In genomic region chr10:83539528-83540308, GRCh38 we compare ENCODE assay signal across 8 cellular contexts.
A peak's percentile ranks its signal among the peaks of the same experiment; 100 is the strongest.
DNase-seq lines count a peak whose midpoint lies in the region; ATAC-seq, FAIRE-seq and TF ChIP-seq lines count a peak whose summit lies in the region.

No MANE protein-coding gene starts in this region.

- H3K27ac Mint-ChIP-seq in activated CD4-positive, alpha-beta memory T cell treated with anti-CD3 and anti-CD28 coated beads for 36 hours: no peak overlapping the region
- H3K27ac Mint-ChIP-seq in progenitor cell of endocrine pancreas: no peak overlapping the region

- H3K4me1 ChIP-seq in pancreas: no peaks in the 10 kb centered on the region

- no peaks in the 10 kb centered on the region for H3K27me3 ChIP-seq in pancreas

- no peak for FAIRE-seq in pancreas (lab: Jason Lieb, UNC)

- 36 to 43% methylated on average over 2 of the region's 2 CpGs for WGBS in pancreas, 2 donors

- intact Hi-C loops in pancreas (cut with DNase I): no loop called here
- intact Hi-C loops in activated CD4-positive, alpha-beta memory T cell treated with anti-CD3 and anti-CD28 coated beads for 36 hours (cut with micrococcal nuclease): no loop called here

- no peaks in the 10 kb centered on the region for H3K27me3 Mint-ChIP-seq in activated CD4-positive, alpha-beta memory T cell treated with anti-CD3 and anti-CD28 coated beads for 36 hours
- H3K27me3 Mint-ChIP-seq in progenitor cell of endocrine pancreas: no peaks in the 10 kb centered on the region

- H3K27ac ChIP-seq in pancreas: no peak overlapping the region

- no peaks in the 10 kb centered on the region for H3K36me3 Mint-ChIP-seq in activated CD4-positive, alpha-beta memory T cell treated with anti-CD3 and anti-CD28 coated beads for 36 hours
- no peaks in the 10 kb centered on the region for H3K36me3 Mint-ChIP-seq in progenitor cell of endocrine pancreas (ENCODE audit: insufficient read depth)

- peak; percentile 42 for ATAC-seq in GM18861 (IDR thresholded peaks at IDR 0.05; ENCODE audit: unreplicated experiment)
- ATAC-seq in HG02981 (IDR thresholded peaks at IDR 0.05; ENCODE audit: unreplicated experiment): peak; percentile 55
- peak in 3 of 4 donors; percentile 62 to 69 (median 64) for ATAC-seq in pancreas

- POLR2A ChIA-PET in activated CD4-positive, alpha-beta memory T cell treated with anti-CD3 and anti-CD28 coated beads for 36 hours (lab: Charles Lee): no interaction called here

- no peak overlapping the region for H3K4me3 Mint-ChIP-seq in activated CD4-positive, alpha-beta memory T cell treated with anti-CD3 and anti-CD28 coated beads for 36 hours
- H3K4me3 Mint-ChIP-seq in progenitor cell of endocrine pancreas (ENCODE audit: low read depth): no peak overlapping the region

- no peak overlapping the region for H3K4me3 ChIP-seq in pancreas

- no peaks in the 10 kb centered on the region for H3K4me1 Mint-ChIP-seq in activated CD4-positive, alpha-beta memory T cell treated with anti-CD3 and anti-CD28 coated beads for 36 hours (ENCODE audit: low read depth)
- peaks cover 30% of the 10 kb centered on the region for H3K4me1 Mint-ChIP-seq in progenitor cell of endocrine pancreas (ENCODE audit: low read depth)

- no peaks in the 10 kb centered on the region for H3K9me3 ChIP-seq in pancreas

- DNase-seq in dedifferentiated amniotic fluid mesenchymal stem cell (ENCODE audit: extremely low spot score) (peak; percentile 38), pancreas (peak in 2 of 6 donors; percentile 13 to 16), NCI-H1436 (lab: John Stamatoyannopoulos, UW) (no peak), epidermal melanocyte (ENCODE audit: insufficient read length, low spot score) (no peak), progenitor cell of endocrine pancreas (ENCODE audit: low spot score, unreplicated experiment) (no peak)
- no peak for DNase-seq in activated CD4-positive, alpha-beta memory T cell treated with anti-CD3 and anti-CD28 coated beads for 36 hours

- CTCF ChIA-PET in activated CD4-positive, alpha-beta memory T cell treated with anti-CD3 and anti-CD28 coated beads for 36 hours (lab: Charles Lee): no interaction called here

- no peaks in the 10 kb centered on the region for H3K36me3 ChIP-seq in pancreas

- TF ChIP-seq CTCF in pancreas (IDR thresholded peaks at IDR 0.05) (no peak), progenitor cell of endocrine pancreas (IDR thresholded peaks at IDR 0.05; ENCODE audit: unreplicated experiment) (no peak)

- no peaks in the 10 kb centered on the region for H3K9me3 Mint-ChIP-seq in activated CD4-positive, alpha-beta memory T cell treated with anti-CD3 and anti-CD28 coated beads for 36 hours
- no peaks in the 10 kb centered on the region for H3K9me3 Mint-ChIP-seq in progenitor cell of endocrine pancreas (ENCODE audit: low read depth)
